8 cellular contexts compared by ENCODE assay signal in genomic region chr5:141747152-141747640, GRCh38.
DNase-seq lines count a peak whose midpoint lies in the region; ATAC-seq, FAIRE-seq and TF ChIP-seq lines count a peak whose summit lies in the region.

No MANE protein-coding gene starts in this region.

- no peak for FAIRE-seq in GM19239 (lab: Jason Lieb, UNC)

- DNase-seq in DMS53 (lab: John Stamatoyannopoulos, UW) (peak; percentile 94), NCI-H1092 treated with DMSO at 0.1 percent for 48 hours (lab: John Stamatoyannopoulos, UW) (peak; percentile 91), head of caudate nucleus (peak; percentile 80 to 98 (median 94)), retina (peak; percentile 83), GM19239 (ENCODE audit: insufficient read length, low spot score) (no peak), GDM1 (lab: John Stamatoyannopoulos, UW) (no peak), CD1c-positive myeloid dendritic cell (ENCODE audit: extremely low spot score) (no peak)

- ATAC-seq in SK-N-SH treated with all-trans-retinoic acid at 6 μM for 48 hours = peak; percentile 87

- intact Hi-C loops in head of caudate nucleus (cut with DNase I) = no loop called here

TF ChIP-seq in SK-N-SH treated with all-trans-retinoic acid at 6 μM for 48 hours, 23 proteins besides CTCF, POLR2A, EP300 and RAD21:
- TF ChIP-seq CREB5 (CRISPR knock-in tag; IDR thresholded peaks at IDR 0.05; ENCODE audit: low read depth) (no peak), ARNTL (CRISPR knock-in tag; IDR thresholded peaks at IDR 0.05; ENCODE audit: borderline replicate concordance, low read depth) (no peak), ZNF8 (CRISPR knock-in tag; IDR thresholded peaks at IDR 0.05) (no peak), CSRNP3 (CRISPR knock-in tag; IDR thresholded peaks at IDR 0.05) (no peak), ZNF565 (CRISPR knock-in tag; conservative IDR thresholded peaks at IDR 0.05; ENCODE audit: low read depth) (no peak), TSHZ2 (CRISPR knock-in tag; IDR thresholded peaks at IDR 0.05) (no peak), RARB (CRISPR knock-in tag; IDR thresholded peaks at IDR 0.05) (no peak), BACH2 (CRISPR knock-in tag; IDR thresholded peaks at IDR 0.05; ENCODE audit: borderline replicate concordance) (no peak), ZC3H10 (CRISPR knock-in tag; IDR thresholded peaks at IDR 0.05) (no peak), SNAI2 (CRISPR knock-in tag; IDR thresholded peaks at IDR 0.05) (no peak), PATZ1 (CRISPR knock-in tag; IDR thresholded peaks at IDR 0.05; ENCODE audit: borderline replicate concordance) (no peak), ZNF70 (CRISPR knock-in tag; IDR thresholded peaks at IDR 0.05) (no peak), ESRRG (CRISPR knock-in tag; IDR thresholded peaks at IDR 0.05) (no peak), ZFP3 (CRISPR knock-in tag; IDR thresholded peaks at IDR 0.05) (no peak), OSR1 (CRISPR knock-in tag; IDR thresholded peaks at IDR 0.05) (no peak), TCF4 (CRISPR knock-in tag; IDR thresholded peaks at IDR 0.05; ENCODE audit: borderline replicate concordance) (no peak), PPARA (CRISPR knock-in tag; IDR thresholded peaks at IDR 0.05; ENCODE audit: borderline replicate concordance) (no peak), TOX (CRISPR knock-in tag; IDR thresholded peaks at IDR 0.05; ENCODE audit: borderline replicate concordance) (no peak)

Comparison
In these comparisons a context has a peak if more than half of its experiments do, and no peak if none do; other contexts are left out.
1. DNase-seq: peak in DMS53 (single experiment), NCI-H1092 treated with DMSO at 0.1 percent for 48 hours (single experiment), head of caudate nucleus (42 of 42) and retina (single experiment); none in GM19239 (single experiment), GDM1 (single experiment) and CD1c-positive myeloid dendritic cell (single experiment).